ENCODE assay signal across 8 cellular contexts in the genomic region with DNA sequence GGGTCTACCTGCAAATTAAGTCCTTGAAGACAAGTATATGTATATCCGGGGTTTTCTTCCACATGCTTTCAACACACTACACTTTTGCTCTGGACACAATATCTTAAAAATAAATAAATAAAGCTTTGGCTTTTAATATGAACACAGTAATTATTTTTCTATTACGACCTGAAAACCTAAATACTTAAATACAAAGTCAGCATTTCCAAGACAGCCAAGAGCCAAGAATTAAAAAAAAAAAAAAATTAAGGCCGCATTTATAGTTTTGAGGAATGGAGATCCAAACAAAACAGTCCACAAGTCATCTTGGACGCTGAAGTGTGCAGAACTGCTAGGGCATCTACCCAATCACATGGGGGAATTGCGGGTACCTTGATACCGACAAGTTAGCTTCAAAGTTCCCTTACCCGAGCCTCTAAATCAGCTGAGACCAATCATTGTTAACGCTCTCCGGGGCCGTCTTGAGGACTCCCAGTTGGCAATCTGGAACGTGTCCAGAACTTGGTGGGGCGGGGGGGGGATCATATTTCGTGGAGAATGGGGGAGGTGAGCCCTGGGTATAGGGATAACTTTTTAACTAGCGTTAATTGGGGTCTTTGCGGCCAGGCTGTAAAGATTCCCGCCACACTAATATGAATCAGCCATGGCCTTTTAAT. TPM values are rescaled to one million over a fixed set of nuclear protein-coding genes. Genes with fewer than 3 reads are reported as not detected.
DNase-seq lines count a peak whose midpoint lies in the region; ATAC-seq, FAIRE-seq and TF ChIP-seq lines count a peak whose summit lies in the region.

No MANE protein-coding gene starts in this region.

- ATAC-seq in GM19328 (IDR thresholded peaks at IDR 0.05; ENCODE audit: unreplicated experiment) = no peak

- TF ChIP-seq POLR2A in GM12892 (IDR thresholded peaks at IDR 0.05; ENCODE audit: low read depth, low read length) = no peak

- H3K4me3 ChIP-seq in skeletal muscle tissue (ENCODE audit: low read length in 3 of 3) = peak overlapping the region; percentile 86 to 93 (median 93)

- H3K9me3 ChIP-seq in skeletal muscle tissue (ENCODE audit: control insufficient read depth in 3 of 3, low read length in 3 of 3) = no peaks in the 10 kb centered on the region

- H3K27me3 ChIP-seq in skeletal muscle tissue (ENCODE audit: control insufficient read depth in 3 of 3, insufficient read depth in 3 of 3, low read length in 3 of 3) = no peaks in the 10 kb centered on the region

- peak overlapping the region; percentile 90 to 96 (median 94) for H3K9ac ChIP-seq in skeletal muscle tissue (ENCODE audit: low read depth in 1 of 3, low read length in 3 of 3)

- in situ Hi-C loops in SK-MEL-5 (cut with HindIII; ENCODE audit: low pct_unique_long_range_greater_than_20kb, low sequenced_read_pairs) = no loop called here

- TF ChIP-seq EP300 in Ishikawa (IDR thresholded peaks at IDR 0.05; ENCODE audit: borderline replicate concordance) = no peak

- no peak for FAIRE-seq in GM12892 (lab: Jason Lieb, UNC)

- peaks cover 21 to 29% (median 26%) of the 10 kb centered on the region in 3 donors for H3K4me1 ChIP-seq in skeletal muscle tissue (ENCODE audit: control insufficient read depth in 3 of 3, insufficient read depth in 3 of 3, low read length in 3 of 3)

- no peaks in the 10 kb centered on the region for H3K36me3 ChIP-seq in skeletal muscle tissue (ENCODE audit: control insufficient read depth in 3 of 3, insufficient read depth in 3 of 3, low read length in 3 of 3)

- DNase-seq in DMS 273 (lab: John Stamatoyannopoulos, UW; ENCODE audit: unreplicated experiment) = peak; percentile 94
- DNase-seq in SK-MEL-5 (ENCODE audit: low read depth, low spot score) = peak; percentile 79
- DNase-seq in caudate nucleus (lab: John Stamatoyannopoulos, UW) = peak in 27 of 61 donors; percentile 3 to 67 (median 31)
- DNase-seq in iris pigment epithelial cell (ENCODE audit: low read depth) = peak; percentile 83
- DNase-seq in GM12892 (ENCODE audit: insufficient read length) = no peak

- peak overlapping the region; percentile 99 for H3K27ac ChIP-seq in caudate nucleus (ENCODE audit: low read depth, low read length)
- H3K27ac ChIP-seq in skeletal muscle tissue (ENCODE audit: low read depth, low read length) = peak overlapping the region; percentile 99

- TF ChIP-seq RAD21 in Ishikawa (IDR thresholded peaks at IDR 0.05; ENCODE audit: low read depth) = no peak

TF ChIP-seq in Ishikawa, 13 proteins besides CTCF, POLR2A, EP300 and RAD21:
- TF ChIP-seq NFIC (IDR thresholded peaks at IDR 0.05) (peak; percentile 83), EGR1 (IDR thresholded peaks at IDR 0.05) (no peak), FOXM1 (IDR thresholded peaks at IDR 0.05; ENCODE audit: borderline replicate concordance, low read depth) (no peak), TEAD4 (IDR thresholded peaks at IDR 0.05) (0 out of 2 replicates have a peak, but pooled peaks have one; percentile 1), TCF12 (IDR thresholded peaks at IDR 0.05; ENCODE audit: low read depth) (no peak)
- TF ChIP-seq, protein P1, sequence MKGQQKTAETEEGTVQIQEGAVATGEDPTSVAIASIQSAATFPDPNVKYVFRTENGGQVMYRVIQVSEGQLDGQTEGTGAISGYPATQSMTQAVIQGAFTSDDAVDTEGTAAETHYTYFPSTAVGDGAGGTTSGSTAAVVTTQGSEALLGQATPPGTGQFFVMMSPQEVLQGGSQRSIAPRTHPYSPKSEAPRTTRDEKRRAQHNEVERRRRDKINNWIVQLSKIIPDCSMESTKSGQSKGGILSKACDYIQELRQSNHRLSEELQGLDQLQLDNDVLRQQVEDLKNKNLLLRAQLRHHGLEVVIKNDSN (IDR thresholded peaks at IDR 0.05) = no peak; the same call in 1 of the 2 replicates

RNA-seq across cellular contexts. Expression of a gene that starts 0.7 kb away (rescaled TPM):
- 54.8 and 55.1 TPM in 2 replicates for total RNA-seq in SK-MEL-5 (2014; rRNA removed; shearing (Covaris generic))
- 31.7 and 51.4 TPM in 2 replicates for polyA plus RNA-seq in SK-MEL-5 (2015; cell fraction: cytosol; rRNA removed)
- polyA plus RNA-seq in SK-MEL-5 (2015; cell fraction: nucleus; rRNA removed) = 95.5 and 128 TPM in 2 replicates
- 29.2 TPM for total RNA-seq in skeletal muscle tissue
- polyA plus RNA-seq in GM12892 (2012; ENCODE audit: missing spikeins) = 23.3 TPM
